ENCODE assay signal across 1 cellular context in the genomic region with DNA sequence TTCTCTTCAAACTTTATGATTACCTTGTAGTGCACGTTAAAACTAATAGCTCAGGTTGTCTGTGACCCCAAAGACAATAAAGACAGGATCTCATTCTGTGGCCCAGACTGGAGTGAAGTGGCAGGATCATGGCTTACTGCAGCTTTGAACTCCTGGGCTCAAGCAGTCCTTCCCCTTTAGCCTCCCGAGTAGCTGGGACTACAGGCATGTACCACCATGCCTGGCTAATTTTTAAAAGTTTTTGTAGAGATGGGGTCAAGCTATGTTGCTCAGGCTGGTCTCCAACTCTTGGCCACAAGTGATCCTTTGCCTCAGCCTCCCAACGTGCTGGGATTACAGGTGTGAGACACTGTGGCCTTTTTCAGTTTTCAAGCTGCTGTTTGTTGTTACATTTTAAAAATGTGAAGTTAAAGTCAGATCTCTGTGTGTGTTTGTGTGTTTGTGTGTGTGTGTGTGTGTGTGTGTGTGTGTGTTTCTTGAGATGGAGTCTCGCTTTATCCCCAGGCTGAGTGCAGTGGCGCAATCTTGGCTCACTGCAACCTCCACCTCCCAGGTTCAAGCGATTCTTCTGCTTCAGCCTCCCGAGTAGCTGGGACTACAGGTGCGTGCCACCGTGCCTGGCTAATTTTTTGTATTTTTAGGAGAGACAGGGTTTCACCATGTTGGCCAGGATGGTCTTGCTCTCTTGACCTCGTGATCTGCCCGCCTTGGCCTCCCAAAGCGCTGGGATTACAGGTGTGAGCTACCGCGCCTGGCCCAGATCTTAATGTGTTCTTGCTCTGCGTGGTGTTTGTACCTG.
TF ChIP-seq lines count a peak whose summit lies in the region.

No MANE protein-coding gene starts in this region.

TF ChIP-seq in HEK293, 187 proteins besides CTCF, POLR2A, EP300 and RAD21:
- 0 out of 2 replicates have a peak, but pooled peaks have one; percentile 4 for TF ChIP-seq ZEB2 (tag by site-specific recombination; IDR thresholded peaks at IDR 0.05)
- TF ChIP-seq ZNF391 (tag by site-specific recombination; IDR thresholded peaks at IDR 0.05; ENCODE audit: borderline replicate concordance, low read depth), result 0 out of 2 replicates have a peak, but pooled peaks have one; percentile 43
- TF ChIP-seq ZNF664 (tag by site-specific recombination; IDR thresholded peaks at IDR 0.05), result peak; percentile 76
- TF ChIP-seq ZSCAN4 (tag by site-specific recombination; IDR thresholded peaks at IDR 0.05), result peak; percentile 71
- TF ChIP-seq ZNF121 (tag by site-specific recombination; IDR thresholded peaks at IDR 0.05), result peak; percentile 62; the same call in 1 of the 2 replicates
- peak; percentile 77 for TF ChIP-seq SCRT1 (tag by site-specific recombination; IDR thresholded peaks at IDR 0.05; ENCODE audit: borderline replicate concordance)
- 0 out of 2 replicates have a peak, but pooled peaks have one; percentile 23 for TF ChIP-seq KLF9 (tag by site-specific recombination; IDR thresholded peaks at IDR 0.05; ENCODE audit: low read depth)
